Comparison of ENCODE assay signal across 8 cellular contexts in the genomic region with DNA sequence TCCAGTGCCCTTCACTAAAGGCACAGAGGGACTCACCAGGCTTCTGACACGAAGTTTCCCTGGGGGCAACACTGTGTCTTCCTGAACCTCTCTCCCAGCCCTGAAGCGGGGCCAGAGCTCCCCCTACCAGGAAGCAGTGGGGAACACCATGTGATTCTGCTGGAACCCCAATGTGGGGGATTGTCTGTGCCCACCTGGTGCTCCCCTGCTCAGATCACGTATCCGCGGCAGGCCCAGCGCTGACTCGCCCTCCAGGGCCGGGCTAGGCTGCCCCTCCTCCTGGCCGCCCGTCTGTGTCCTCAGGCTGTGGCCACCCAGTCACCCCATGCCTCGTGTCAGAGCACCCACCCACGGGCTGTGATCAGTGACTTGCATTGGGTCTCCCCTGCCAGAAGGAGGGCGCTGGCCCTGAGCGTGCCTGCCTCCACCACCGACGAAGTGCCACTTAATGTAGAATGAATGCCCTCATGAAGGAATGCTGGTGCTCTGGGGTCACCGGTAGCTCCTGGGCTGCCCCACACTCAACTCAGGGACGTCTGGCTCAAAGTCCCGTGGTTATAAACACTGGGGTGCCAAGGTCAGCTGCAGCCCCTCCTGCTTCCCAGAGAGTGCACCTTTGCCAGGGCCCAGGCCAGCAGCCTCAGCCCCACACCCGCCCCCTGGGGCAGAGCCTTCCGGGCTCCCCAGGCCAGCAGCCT. TPM values are rescaled to one million over a fixed set of nuclear protein-coding genes. Genes with fewer than 3 reads are reported as not detected.
DNase-seq lines count a peak whose midpoint lies in the region; ATAC-seq, FAIRE-seq and TF ChIP-seq lines count a peak whose summit lies in the region.

No MANE protein-coding gene starts in this region.

- no peak overlapping the region for H3K27ac ChIP-seq in GM12878 (ENCODE audit: control insufficient read depth, insufficient read depth)

- H4K20me1 ChIP-seq in GM12878 (ENCODE audit: control insufficient read depth, insufficient read depth): no peaks in the 10 kb centered on the region

- DNase-seq in GM10248 (ENCODE audit: extremely low spot score) (no peak), NCI-H2171 treated with DMSO at 0.1 percent for 48 hours (lab: John Stamatoyannopoulos, UW) (peak; percentile 65), GM12878 (ENCODE audit: low read depth, low spot score) (no peak), omental fat pad (ENCODE audit: low spot score) (no peak), 8988T (no peak), CD14-positive monocyte (ENCODE audit: low spot score) (no peak), occipital lobe (lab: John Stamatoyannopoulos, UW) (no peak)

- intact Hi-C loops in GM12878 (cut with micrococcal nuclease; ENCODE audit: unreplicated experiment): no loop called here
- intact Hi-C loops in CD14-positive monocyte (cut with micrococcal nuclease): no loop called here

- H3K36me3 Mint-ChIP-seq in CD14-positive monocyte: no peaks in the 10 kb centered on the region

- TF ChIP-seq EP300 in GM12878 (IDR thresholded peaks at IDR 0.05; ENCODE audit: borderline replicate concordance in 1 of 2, control insufficient read depth in 1 of 2, low read depth in 2 of 2, low read length in 2 of 2): no peak

- peaks cover 0 to 3% (median 3%) of the 10 kb centered on the region in 7 donors for H3K9me3 Mint-ChIP-seq in CD14-positive monocyte

- RAD21 ChIA-PET in GM12878 (lab: Charles Lee; ENCODE audit: unreplicated experiment): no interaction called here

- H3K4me1 Mint-ChIP-seq in CD14-positive monocyte: no peaks in the 10 kb centered on the region

- POLR2A ChIA-PET in GM10248 (lab: Yijun Ruan, JAX): no interaction called here
- POLR2A ChIA-PET in GM12878 (lab: Charles Lee): no interaction called here

- H2AFZ ChIP-seq in GM12878 (ENCODE audit: control insufficient read depth, low read depth, low read length): no peak overlapping the region

- WGBS in GM12878 (ENCODE audit: insufficient coverage, insufficient replicate concordance, low lambda C conversion rate, missing lambda C conversion rate): 38% methylated on average over 20 of the region's 21 CpGs

- H3K9ac ChIP-seq in GM12878 (ENCODE audit: control insufficient read depth, insufficient read depth, low read length): no peak overlapping the region

- TF ChIP-seq CTCF in GM10248 (IDR thresholded peaks at IDR 0.05; ENCODE audit: control extremely low read depth, extremely low read depth, low read depth, missing control alignments) (peak; percentile 35), GM12878 (IDR thresholded peaks at IDR 0.05 in 2 of 3, conservative IDR thresholded peaks at IDR 0.05 in 1 of 3; ENCODE audit: control insufficient read depth in 2 of 3, extremely low read depth in 1 of 3, insufficient read depth in 1 of 3, low read depth in 3 of 3, low read length in 3 of 3) (peak; percentile 33 to 35 (median 34); a peak in 5 of 6 replicates), omental fat pad (IDR thresholded peaks at IDR 0.05) (no peak), CD14-positive monocyte (IDR thresholded peaks at IDR 0.05) (no peak)

- CTCF ChIA-PET in GM10248 (lab: Yijun Ruan, JAX): no interaction called here
- CTCF ChIA-PET in GM12878 (lab: Yijun Ruan, JAX): interaction anchor here (1.1 kb wide), 1 partner anchor 9 kb away, joined by 3 read pairs; no protein-coding TSS in a partner anchor

- ATAC-seq in GM12878: peak; percentile 27; the same call in 1 of the 3 replicates
- ATAC-seq in omental fat pad (ENCODE audit: low FRiP score): peak; percentile 25
- no peak for ATAC-seq in HG02981 (IDR thresholded peaks at IDR 0.05; ENCODE audit: unreplicated experiment)

- H3K27ac Mint-ChIP-seq in CD14-positive monocyte: no peak overlapping the region

- peaks cover 0 to 1% of the 10 kb centered on the region in 2 experiments; a peak in 3 of 4 replicates for H3K27me3 ChIP-seq in GM12878 (replicated peaks in 1 of 2; ENCODE audit: control insufficient read depth in 2 of 2, insufficient read depth in 2 of 2, low read length in 1 of 2)

- no TSS peak for BruUV-seq in GM12878 (replicated peaks; lab: Mats Ljungman, UMichigan)

- FAIRE-seq in GM12878 (lab: Jason Lieb, UNC): no peak

- TF ChIP-seq RAD21 in GM12878 (IDR thresholded peaks at IDR 0.05; ENCODE audit: insufficient read depth, low read depth, low read length): peak; percentile 52

- no peaks in the 10 kb centered on the region for H3K4me1 ChIP-seq in GM12878 (ENCODE audit: control insufficient read depth, insufficient read depth, low read length)

- SMC1A ChIA-PET in GM12878 (lab: Charles Lee; ENCODE audit: uncharacterized antibody, unreplicated experiment): no interaction called here

- H3K4me3 ChIP-seq in GM12878: no peak overlapping the region

- H3K36me3 ChIP-seq in GM12878 (ENCODE audit: control insufficient read depth in 2 of 2, insufficient read depth in 2 of 2, low read length in 1 of 2): no peaks in the 10 kb centered on the region

- no peaks in the 10 kb centered on the region; the same call in 2 of the 3 replicates for H3K9me3 ChIP-seq in GM12878 (replicated peaks; ENCODE audit: control insufficient read depth, insufficient read depth, low read length)

- H3K4me2 ChIP-seq in GM12878 (ENCODE audit: control insufficient read depth, insufficient read depth): no peak overlapping the region

- no peak for TF ChIP-seq POLR2A in GM12878 (IDR thresholded peaks at IDR 0.05; ENCODE audit: low read depth, low read length)

- peaks cover 3 to 8% (median 4%) of the 10 kb centered on the region in 3 donors for H3K27me3 Mint-ChIP-seq in CD14-positive monocyte (ENCODE audit: low read depth in 3 of 3)

- H3K4me3 Mint-ChIP-seq in CD14-positive monocyte: no peak overlapping the region

- in situ Hi-C loops in GM12878 (cut with MboI): no loop called here

- H3K79me2 ChIP-seq in GM12878 (ENCODE audit: control insufficient read depth, insufficient read depth, low read length): no peaks in the 10 kb centered on the region

TF ChIP-seq in GM12878, 131 proteins besides CTCF, POLR2A, EP300 and RAD21:
- peak; percentile 34; the same call in 1 of the 2 replicates for TF ChIP-seq SMC3 (IDR thresholded peaks at IDR 0.05; ENCODE audit: borderline replicate concordance, low read length)
- no peak for TF ChIP-seq MEF2B (IDR thresholded peaks at IDR 0.05; ENCODE audit: partially characterized antibody, poor library complexity, severe bottlenecking)

RNA-seq across cellular contexts. Expression of a gene that starts 22.1 kb away (rescaled TPM):
- total RNA-seq in GM12878 (2013; cell fraction: nucleolus; rRNA removed): 3.9 TPM in 2 replicates
- total RNA-seq in GM12878 (2014; rRNA removed): 0.06 TPM in 1 of 2 replicates, not detected in the other
- not detected in 2 replicates for total RNA-seq in GM12878 (2014; rRNA removed; fragmentation: Illumina TruSeq; extraction: Trizol)
- total RNA-seq in GM12878 (2021): 0.15 and 0.16 TPM in 2 replicates
- not detected for polyA plus RNA-seq in GM12878 (2011; ENCODE audit: low read depth)
- 0.07 and 0.14 TPM in 2 replicates for polyA plus RNA-seq in GM12878 (2011; rRNA removed)
- 0.23 and 0.30 TPM in 2 replicates for polyA plus RNA-seq in GM12878 (2011; cell fraction: cytosol; rRNA removed)
- 1.0 and 1.4 TPM in 2 replicates for polyA plus RNA-seq in GM12878 (2011; cell fraction: nucleus; rRNA removed)
- polyA plus RNA-seq in GM12878 (2012): 0.07 and 0.20 TPM in 2 replicates
- 0.03 TPM in 1 of 2 replicates, not detected in the other for polyA plus RNA-seq in GM12878 (2014; fragmentation: Illumina TruSeq; extraction: Trizol)
- polyA plus RNA-seq in GM12878 (2014; fragmentation: Nextera tagmentation; extraction: Ambion mirVana): not detected
- polyA plus RNA-seq in GM12878 (2014; rRNA removed): 0.03 TPM in 1 of 2 replicates, not detected in the other
- polyA plus RNA-seq in GM12878 (2016; fragmentation: Nextera tagmentation; extraction: Ambion mirVana): not detected
- polyA minus RNA-seq in GM12878 (2011; rRNA and poly(A)+ RNA removed): 0.31 TPM in 1 of 2 replicates, not detected in the other
- polyA minus RNA-seq in GM12878 (2011; cell fraction: cytosol; rRNA and poly(A)+ RNA removed): not detected in 2 replicates
- 0.38 and 0.60 TPM in 2 replicates for polyA minus RNA-seq in GM12878 (2011; cell fraction: nucleus; rRNA and poly(A)+ RNA removed)
- 1 to 10 TPM in 3 of 4 donors, under 1 TPM in 1; 0.56 to 6.9 (median 1.8) TPM for total RNA-seq in omental fat pad
- not detected for polyA plus RNA-seq in CD14-positive monocyte
- total RNA-seq in occipital lobe: 2.5 TPM

Comparison
In these comparisons a context has a peak if more than half of its experiments do, and no peak if none do; other contexts are left out.
1. CTCF ChIP-seq: peak in GM10248 (single experiment) and GM12878 (3 of 3); none in omental fat pad (0 of 3) and CD14-positive monocyte (single experiment).